In the genomic region with DNA sequence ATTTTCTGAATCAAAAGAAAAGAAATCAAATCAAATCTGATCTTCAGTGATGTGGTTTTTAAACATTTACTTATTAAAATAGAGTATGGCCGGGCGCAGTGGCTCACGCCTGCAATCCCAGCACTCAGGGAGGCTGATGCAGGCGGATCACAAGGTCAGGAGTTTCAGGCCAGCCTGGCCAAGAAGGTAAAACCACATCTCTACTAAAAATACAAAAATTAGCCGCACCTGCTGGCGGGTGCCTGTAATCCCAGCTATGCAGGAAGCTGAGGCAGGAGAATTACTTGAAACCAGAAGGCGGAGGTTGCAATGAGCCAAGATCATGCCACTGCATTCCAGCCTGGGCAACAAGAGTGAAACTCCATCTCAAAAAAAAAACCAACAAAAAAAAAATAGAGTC, we compare ENCODE assay signal across 19 cellular contexts.
"Had no signal": no experiment of that assay in that cellular context is flagged by ENCODE, and none has a peak within 500 bp of the region (broad histone marks: within the 10 kb centered on the region; RNA-seq: fewer than 3 reads in every experiment).

No MANE protein-coding gene starts in this region.

- H3K4me3 Mint-ChIP-seq: immature natural killer cell; naive thymus-derived CD4-positive, alpha-beta T cell; nephron progenitor cell; type B pancreatic cell had no signal

- H3K9me3 Mint-ChIP-seq: immature natural killer cell; naive thymus-derived CD4-positive, alpha-beta T cell; nephron progenitor cell; type B pancreatic cell had no signal

- H3K9me3 ChIP-seq: esophagus squamous epithelium, gastroesophageal sphincter, psoas muscle, sigmoid colon had no signal

- H3K4me1 Mint-ChIP-seq: immature natural killer cell; naive thymus-derived CD4-positive, alpha-beta T cell; nephron progenitor cell had no signal

- DNase-seq: effector memory CD4-positive, alpha-beta T cell; esophagus squamous epithelium; foreskin fibroblast; glutamatergic neuron; immature natural killer cell; kidney; left colon; left ventricle myocardium superior; mesendoderm; naive thymus-derived CD4-positive, alpha-beta T cell; nephron progenitor cell; psoas muscle; sigmoid colon; small intestine; stimulated activated CD4-positive, alpha-beta T cell treated with anti-CD3 and anti-CD28 coated beads, Interleukin-12 subunit alpha, Interleukin-12 subunit beta, amount 100 ng/mL, for 4 hours; stimulated activated naive CD4-positive, alpha-beta T cell treated with Interleukin-2 at 50 U/mL for 16 hours had no signal

- H3K4me1 ChIP-seq: psoas muscle, sigmoid colon had no signal

- H3K27ac Mint-ChIP-seq: immature natural killer cell; naive thymus-derived CD4-positive, alpha-beta T cell; type B pancreatic cell had no signal

- H3K4me3 ChIP-seq: esophagus squamous epithelium, gastroesophageal sphincter, lung, psoas muscle, sigmoid colon had no signal

- H3K36me3 ChIP-seq: esophagus squamous epithelium, gastroesophageal sphincter, sigmoid colon had no signal

- H3K36me3 Mint-ChIP-seq: type B pancreatic cell had no signal

- H3K27me3 Mint-ChIP-seq: naive thymus-derived CD4-positive, alpha-beta T cell; type B pancreatic cell had no signal

- H3K27ac ChIP-seq: esophagus squamous epithelium, gastroesophageal sphincter, psoas muscle, sigmoid colon had no signal

- H3K27me3 ChIP-seq: esophagus squamous epithelium, gastroesophageal sphincter, sigmoid colon had no signal

- ATAC-seq: gastroesophageal sphincter; left colon; left ventricle myocardium superior; naive thymus-derived CD4-positive, alpha-beta T cell; psoas muscle had no signal
